In the genomic region with DNA sequence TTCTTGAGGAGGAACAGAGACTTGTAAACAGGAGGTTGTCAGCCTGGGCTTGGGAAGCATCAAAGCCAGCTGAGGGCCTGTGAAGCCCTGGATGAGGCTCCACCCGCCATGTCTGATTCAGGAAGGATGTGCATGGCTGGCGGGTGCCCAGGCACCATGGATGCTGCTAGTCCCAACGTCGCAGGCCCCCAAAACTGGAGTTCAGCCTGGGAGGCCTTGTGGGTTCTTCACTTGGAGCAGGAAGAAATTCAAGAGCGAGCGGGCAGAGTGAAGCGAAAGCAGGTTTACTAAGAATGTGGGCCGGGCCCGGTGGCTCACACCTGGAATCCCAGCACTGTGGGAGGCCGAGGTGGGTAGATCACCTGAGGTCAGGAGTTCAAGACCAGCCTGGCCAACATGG, we compare ENCODE assay signal across 21 cellular contexts. TPM values are rescaled to one million over a fixed set of nuclear protein-coding genes. Genes with fewer than 3 reads are reported as not detected.
"Had no signal": no experiment of that assay in that cellular context is flagged by ENCODE, and none has a peak within 500 bp of the region (broad histone marks: within the 10 kb centered on the region; RNA-seq: fewer than 3 reads in every experiment).

No MANE protein-coding gene starts in this region.

- H3K9me3 Mint-ChIP-seq: activated naive CD4-positive, alpha-beta T cell treated with anti-CD3 and anti-CD28 coated beads, Interleukin-2, amount 50 U/mL, for 24 hours; immature natural killer cell; natural killer cell treated with Interleukin-12 subunit alpha and Interleukin-12 subunit beta and Interleukin-15 and Interleukin-18, amount 100 ng/mL, for 72 hours had no signal

- H3K9me3 ChIP-seq: left ventricle myocardium inferior had no signal

- H3K27me3 ChIP-seq: foreskin keratinocyte, hepatocyte, sigmoid colon, upper lobe of left lung had no signal

- H3K4me1 ChIP-seq: foreskin keratinocyte had no signal

- ATAC-seq: foreskin keratinocyte; natural killer cell treated with Interleukin-12 subunit alpha and Interleukin-12 subunit beta and Interleukin-15 and Interleukin-18, amount 100 ng/mL, for 72 hours had no signal

- DNase-seq: activated CD4-positive, alpha-beta memory T cell treated with anti-CD3 and anti-CD28 coated beads for 36 hours; activated CD4-positive, alpha-beta T cell treated with anti-CD3 and anti-CD28 coated beads for 48 hours; activated effector memory CD4-positive, alpha-beta T cell treated with anti-CD3 and anti-CD28 coated beads, Interleukin-2, amount 50 U/mL, for 16 hours; activated T-cell treated with anti-CD3 and anti-CD28 coated beads for 4 hours; anterior cingulate cortex; effector CD4-positive, alpha-beta T cell; erythroblast; foreskin keratinocyte; immature natural killer cell; left ventricle myocardium inferior; mammary epithelial cell; occipital lobe; sigmoid colon; stimulated activated CD4-positive, alpha-beta T cell treated with anti-CD3 and anti-CD28 coated beads, Interleukin-4, amount 100 ng/mL, for 24 hours; stimulated activated naive CD4-positive, alpha-beta T cell treated with Interleukin-2 at 50 U/mL for 16 hours had no signal

- H3K4me3 ChIP-seq: hepatocyte, left ventricle myocardium inferior, sigmoid colon, upper lobe of left lung had no signal

- H3K27me3 Mint-ChIP-seq: activated naive CD4-positive, alpha-beta T cell treated with anti-CD3 and anti-CD28 coated beads, Interleukin-2, amount 50 U/mL, for 24 hours; dendritic cell treated with granulocyte-macrophage colony-stimulating factor and Interleukin-4, amounts not matched to agents 40 ng/mL and 50 ng/mL, for 4 days had no signal

- H3K27ac ChIP-seq: foreskin keratinocyte, hepatocyte, left ventricle myocardium inferior, upper lobe of left lung had no signal

- H3K36me3 ChIP-seq: left ventricle myocardium inferior, sigmoid colon, upper lobe of left lung had no signal

- H3K27ac Mint-ChIP-seq: activated CD4-positive, alpha-beta memory T cell treated with anti-CD3 and anti-CD28 coated beads for 36 hours; activated naive CD4-positive, alpha-beta T cell treated with anti-CD3 and anti-CD28 coated beads, Interleukin-2, amount 50 U/mL, for 24 hours; dendritic cell treated with granulocyte-macrophage colony-stimulating factor and Interleukin-4, amounts not matched to agents 40 ng/mL and 50 ng/mL, for 4 days; immature natural killer cell; natural killer cell treated with Interleukin-12 subunit alpha and Interleukin-12 subunit beta and Interleukin-15 and Interleukin-18, amount 100 ng/mL, for 72 hours had no signal

- H3K4me1 Mint-ChIP-seq: activated naive CD4-positive, alpha-beta T cell treated with anti-CD3 and anti-CD28 coated beads, Interleukin-2, amount 50 U/mL, for 24 hours; immature natural killer cell had no signal

- H3K36me3 Mint-ChIP-seq: activated CD4-positive, alpha-beta memory T cell treated with anti-CD3 and anti-CD28 coated beads for 36 hours; activated naive CD4-positive, alpha-beta T cell treated with anti-CD3 and anti-CD28 coated beads, Interleukin-2, amount 50 U/mL, for 24 hours; immature natural killer cell; natural killer cell treated with Interleukin-12 subunit alpha and Interleukin-12 subunit beta and Interleukin-15 and Interleukin-18, amount 100 ng/mL, for 72 hours had no signal

- H3K4me3 Mint-ChIP-seq: activated CD4-positive, alpha-beta memory T cell treated with anti-CD3 and anti-CD28 coated beads for 36 hours; activated naive CD4-positive, alpha-beta T cell treated with anti-CD3 and anti-CD28 coated beads, Interleukin-2, amount 50 U/mL, for 24 hours; brain; dendritic cell treated with granulocyte-macrophage colony-stimulating factor and Interleukin-4, amounts not matched to agents 40 ng/mL and 50 ng/mL, for 4 days; immature natural killer cell; natural killer cell treated with Interleukin-12 subunit alpha and Interleukin-12 subunit beta and Interleukin-15 and Interleukin-18, amount 100 ng/mL, for 72 hours had no signal

RNA-seq across cellular contexts. Expression of a gene that starts 12.1 kb away (rescaled TPM):
- total RNA-seq: activated CD4-positive, alpha-beta memory T cell treated with anti-CD3 and anti-CD28 coated beads for 36 hours had no signal
